ENCODE assay signal across 17 cellular contexts in the genomic region with DNA sequence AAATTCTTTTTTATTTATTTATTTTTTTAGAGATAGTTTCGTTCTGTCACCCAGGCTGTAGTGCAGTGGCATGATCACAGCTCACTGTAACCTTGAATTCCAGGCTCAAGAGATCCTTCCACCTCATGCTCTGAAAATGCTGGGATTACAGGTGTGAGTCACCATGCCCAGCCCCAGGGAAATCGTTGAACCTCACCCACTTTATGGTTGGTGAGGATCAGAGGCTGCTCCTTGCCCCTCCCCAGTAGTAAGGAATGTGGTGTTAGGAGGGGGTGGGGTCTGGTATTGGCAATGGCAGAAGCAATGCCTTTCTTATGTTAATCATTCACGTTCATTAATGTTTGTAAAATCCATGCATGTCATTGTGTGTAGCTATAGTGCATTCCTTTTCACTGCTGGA.
DNase-seq lines count a peak whose midpoint lies in the region; ATAC-seq, FAIRE-seq and TF ChIP-seq lines count a peak whose summit lies in the region.
"Had no signal": no experiment of that assay in that cellular context is flagged by ENCODE, and none has a peak within 500 bp of the region (broad histone marks: within the 10 kb centered on the region; RNA-seq: fewer than 3 reads in every experiment).

No MANE protein-coding gene starts in this region.

- intact Hi-C loops in colonic mucosa (cut with DNase I) (no loop called here), HepG2 (cut with micrococcal nuclease; ENCODE audit: unreplicated experiment) (loop anchor here (2.0 kb wide), 1 partner anchor 162 kb away; the partner anchor contains the start of gene SUCLG1)

- H2AFZ ChIP-seq in HepG2 (ENCODE audit: low read length): no peak overlapping the region

- WGBS in HepG2 (ENCODE audit: low lambda C conversion rate): 51% methylated on average over 3 of the region's 3 CpGs

- H3K4me3 ChIP-seq in colonic mucosa: no peak overlapping the region
- no peak overlapping the region for H3K4me3 ChIP-seq in HepG2 (replicated peaks in 1 of 3; ENCODE audit: insufficient read depth in 1 of 3, low read depth in 2 of 3, low read length in 3 of 3)
- H3K4me3 ChIP-seq: right lobe of liver had no signal

- POLR2A ChIA-PET in HepG2 (lab: Yijun Ruan, JAX): interaction anchor here (1.0 to 1.1 kb wide), 2 partner anchors 9 to 53 kb away, joined by 3 read pairs; no protein-coding TSS in a partner anchor

- no peaks in the 10 kb centered on the region for H4K20me1 ChIP-seq in HepG2 (ENCODE audit: insufficient read depth, low read length)

- TF ChIP-seq RAD21 in HepG2 (CRISPR knock-in tag; IDR thresholded peaks at IDR 0.05): peak; percentile 45; the same call in 1 of the 2 replicates

- TF ChIP-seq POLR2A in HepG2 (IDR thresholded peaks at IDR 0.05; ENCODE audit: insufficient read depth in 1 of 2, low read depth in 2 of 2, low read length in 2 of 2) (no peak), erythroblast (IDR thresholded peaks at IDR 0.05; ENCODE audit: low read length) (no peak)

- no peaks in the 10 kb centered on the region for H3K79me2 ChIP-seq in HepG2 (ENCODE audit: insufficient read depth, low read length)

- H3K36me3 ChIP-seq in colonic mucosa (no peaks in the 10 kb centered on the region), HepG2 (replicated peaks in 1 of 2; ENCODE audit: control insufficient read depth in 1 of 2, insufficient read depth in 2 of 2, low read length in 2 of 2) (no peaks in the 10 kb centered on the region)
- H3K36me3 ChIP-seq: right lobe of liver had no signal

- CTCF ChIA-PET in HepG2 (lab: Yijun Ruan, JAX; ENCODE audit: low intra/inter-chr PET ratio, low total read pairs): no interaction called here

- no peaks in the 10 kb centered on the region for H3K9me3 Mint-ChIP-seq in activated naive CD4-positive, alpha-beta T cell treated with anti-CD3 and anti-CD28 coated beads, Interleukin-2, amount 50 U/mL, for 72 hours
- H3K9me3 Mint-ChIP-seq: dendritic cell treated with granulocyte-macrophage colony-stimulating factor and Interleukin-4, amounts not matched to agents 40 ng/mL and 50 ng/mL, for 4 days; neural crest cell had no signal

- no TSS peak for BruUV-seq in HepG2 (replicated peaks; lab: Mats Ljungman, UMichigan)

- no peak overlapping the region for H3K27ac Mint-ChIP-seq in activated naive CD4-positive, alpha-beta T cell treated with anti-CD3 and anti-CD28 coated beads, Interleukin-2, amount 50 U/mL, for 72 hours
- H3K27ac Mint-ChIP-seq: dendritic cell treated with granulocyte-macrophage colony-stimulating factor and Interleukin-4, amounts not matched to agents 40 ng/mL and 50 ng/mL, for 4 days had no signal

- ATAC-seq in HepG2: peak; percentile 33
- no peak for ATAC-seq in activated naive CD4-positive, alpha-beta T cell treated with anti-CD3 and anti-CD28 coated beads, Interleukin-2, amount 50 U/mL, for 72 hours

- H3K27ac ChIP-seq in colonic mucosa (peak overlapping the region; percentile 50), HepG2 (ENCODE audit: extremely low read length, insufficient read depth, low read length) (peak overlapping the region; percentile 43)
- H3K27ac ChIP-seq: right lobe of liver, VCaP had no signal

- H3K9me3 ChIP-seq in colonic mucosa: no peaks in the 10 kb centered on the region
- no peaks in the 10 kb centered on the region for H3K9me3 ChIP-seq in HepG2 (ENCODE audit: low read length)
- H3K9me3 ChIP-seq: right lobe of liver had no signal

- H3K4me2 ChIP-seq in HepG2 (ENCODE audit: low read depth, low read length): no peak overlapping the region

- H3K4me1 ChIP-seq in colonic mucosa: no peaks in the 10 kb centered on the region
- H3K4me1 ChIP-seq in HepG2 (ENCODE audit: insufficient read depth, low read length): peaks cover 99% of the 10 kb centered on the region

- in situ Hi-C loops in HepG2 (cut with HindIII; ENCODE audit: extremely low pct_ligation_motif_present, low pct_unique_long_range_greater_than_20kb): no loop called here

- no peaks in the 10 kb centered on the region for H3K36me3 Mint-ChIP-seq in activated naive CD4-positive, alpha-beta T cell treated with anti-CD3 and anti-CD28 coated beads, Interleukin-2, amount 50 U/mL, for 72 hours

- peak; percentile 57 to 64; a peak in 2 of 4 replicates for TF ChIP-seq EP300 in HepG2 (IDR thresholded peaks at IDR 0.05; ENCODE audit: low read depth in 2 of 2, low read length in 2 of 2)
- peak; percentile 81; the same call in 1 of the 2 replicates for TF ChIP-seq EP300 in HepG2 (CRISPR knock-in tag; IDR thresholded peaks at IDR 0.05; ENCODE audit: borderline replicate concordance)

- no peak for FAIRE-seq in HepG2 (lab: Jason Lieb, UNC)
- FAIRE-seq: D721Med, GM18507 had no signal

- DNase-seq in DMS53 (lab: John Stamatoyannopoulos, UW) (peak; percentile 29), LoVo (ENCODE audit: low spot score) (peak; percentile 85), colonic mucosa (peak; percentile 74), HepG2 (ENCODE audit: low spot score) (peak; percentile 88), pons (ENCODE audit: low spot score) (no peak), erythroblast (lab: John Stamatoyannopoulos, UW) (no peak), NCI-H345 (lab: John Stamatoyannopoulos, UW) (no peak)
- no peak for DNase-seq in activated naive CD4-positive, alpha-beta T cell treated with anti-CD3 and anti-CD28 coated beads, Interleukin-2, amount 50 U/mL, for 72 hours (ENCODE audit: low spot score in 2 of 2)
- DNase-seq: aorta; NCI-H2171; right lobe of liver; stimulated activated CD4-positive, alpha-beta T cell treated with anti-CD3 and anti-CD28 coated beads, Interleukin-4, amount 100 ng/mL, for 1 hour had no signal

- TF ChIP-seq CTCF in colonic mucosa (IDR thresholded peaks at IDR 0.05) (no peak), HepG2 (CRISPR knock-in tag; IDR thresholded peaks at IDR 0.05) (no peak)

- no peak overlapping the region for H3K9ac ChIP-seq in colonic mucosa (ENCODE audit: low read depth in 2 of 2, low read length in 2 of 2)
- no peak overlapping the region for H3K9ac ChIP-seq in HepG2 (ENCODE audit: insufficient read depth, low read depth, low read length)

- H3K27me3 ChIP-seq in colonic mucosa (no peaks in the 10 kb centered on the region), HepG2 (ENCODE audit: control insufficient read depth in 1 of 2, insufficient read depth in 2 of 2, low read length in 2 of 2) (no peaks in the 10 kb centered on the region)
- H3K27me3 ChIP-seq: right lobe of liver had no signal

TF ChIP-seq in HepG2, 621 proteins besides CTCF, POLR2A, EP300 and RAD21 (continues in another document):
- TF ChIP-seq, protein P1, sequence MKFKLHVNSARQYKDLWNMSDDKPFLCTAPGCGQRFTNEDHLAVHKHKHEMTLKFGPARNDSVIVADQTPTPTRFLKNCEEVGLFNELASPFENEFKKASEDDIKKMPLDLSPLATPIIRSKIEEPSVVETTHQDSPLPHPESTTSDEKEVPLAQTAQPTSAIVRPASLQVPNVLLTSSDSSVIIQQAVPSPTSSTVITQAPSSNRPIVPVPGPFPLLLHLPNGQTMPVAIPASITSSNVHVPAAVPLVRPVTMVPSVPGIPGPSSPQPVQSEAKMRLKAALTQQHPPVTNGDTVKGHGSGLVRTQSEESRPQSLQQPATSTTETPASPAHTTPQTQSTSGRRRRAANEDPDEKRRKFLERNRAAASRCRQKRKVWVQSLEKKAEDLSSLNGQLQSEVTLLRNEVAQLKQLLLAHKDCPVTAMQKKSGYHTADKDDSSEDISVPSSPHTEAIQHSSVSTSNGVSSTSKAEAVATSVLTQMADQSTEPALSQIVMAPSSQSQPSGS (CRISPR knock-in tag; IDR thresholded peaks at IDR 0.05): no peak
- TF ChIP-seq, protein P2, sequence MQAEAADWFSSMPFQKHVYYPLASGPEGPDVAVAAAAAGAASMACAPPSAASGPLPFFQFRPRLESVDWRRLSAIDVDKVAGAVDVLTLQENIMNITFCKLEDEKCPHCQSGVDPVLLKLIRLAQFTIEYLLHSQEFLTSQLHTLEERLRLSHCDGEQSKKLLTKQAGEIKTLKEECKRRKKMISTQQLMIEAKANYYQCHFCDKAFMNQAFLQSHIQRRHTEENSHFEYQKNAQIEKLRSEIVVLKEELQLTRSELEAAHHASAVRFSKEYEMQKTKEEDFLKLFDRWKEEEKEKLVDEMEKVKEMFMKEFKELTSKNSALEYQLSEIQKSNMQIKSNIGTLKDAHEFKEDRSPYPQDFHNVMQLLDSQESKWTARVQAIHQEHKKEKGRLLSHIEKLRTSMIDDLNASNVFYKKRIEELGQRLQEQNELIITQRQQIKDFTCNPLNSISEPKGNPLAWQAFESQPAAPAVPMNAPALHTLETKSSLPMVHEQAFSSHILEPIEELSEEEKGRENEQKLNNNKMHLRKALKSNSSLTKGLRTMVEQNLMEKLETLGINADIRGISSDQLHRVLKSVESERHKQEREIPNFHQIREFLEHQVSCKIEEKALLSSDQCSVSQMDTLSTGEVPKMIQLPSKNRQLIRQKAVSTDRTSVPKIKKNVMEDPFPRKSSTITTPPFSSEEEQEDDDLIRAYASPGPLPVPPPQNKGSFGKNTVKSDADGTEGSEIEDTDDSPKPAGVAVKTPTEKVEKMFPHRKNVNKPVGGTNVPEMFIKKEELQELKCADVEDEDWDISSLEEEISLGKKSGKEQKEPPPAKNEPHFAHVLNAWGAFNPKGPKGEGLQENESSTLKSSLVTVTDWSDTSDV (CRISPR knock-in tag; IDR thresholded peaks at IDR 0.05): no peak
- no peak for TF ChIP-seq KAT2B (IDR thresholded peaks at IDR 0.05; ENCODE audit: borderline replicate concordance, low read depth, low read length)
- peak; percentile 31; the same call in 1 of the 2 replicates for TF ChIP-seq HNF4A (CRISPR knock-in tag; IDR thresholded peaks at IDR 0.05)
- TF ChIP-seq HOXD1 (CRISPR knock-in tag; IDR thresholded peaks at IDR 0.05): no peak
- 0 out of 2 replicates have a peak, but pooled peaks have one; percentile 0 for TF ChIP-seq ZNF775 (CRISPR knock-in tag; IDR thresholded peaks at IDR 0.05; ENCODE audit: borderline replicate concordance)
- TF ChIP-seq MTA1 (CRISPR knock-in tag; IDR thresholded peaks at IDR 0.05; ENCODE audit: borderline replicate concordance): no peak
- no peak for TF ChIP-seq NR3C1 (CRISPR knock-in tag; IDR thresholded peaks at IDR 0.05)
- TF ChIP-seq, protein P3, sequence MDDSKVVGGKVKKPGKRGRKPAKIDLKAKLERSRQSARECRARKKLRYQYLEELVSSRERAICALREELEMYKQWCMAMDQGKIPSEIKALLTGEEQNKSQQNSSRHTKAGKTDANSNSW (CRISPR knock-in tag; IDR thresholded peaks at IDR 0.05; ENCODE audit: borderline replicate concordance): no peak
- TF ChIP-seq, protein P4, sequence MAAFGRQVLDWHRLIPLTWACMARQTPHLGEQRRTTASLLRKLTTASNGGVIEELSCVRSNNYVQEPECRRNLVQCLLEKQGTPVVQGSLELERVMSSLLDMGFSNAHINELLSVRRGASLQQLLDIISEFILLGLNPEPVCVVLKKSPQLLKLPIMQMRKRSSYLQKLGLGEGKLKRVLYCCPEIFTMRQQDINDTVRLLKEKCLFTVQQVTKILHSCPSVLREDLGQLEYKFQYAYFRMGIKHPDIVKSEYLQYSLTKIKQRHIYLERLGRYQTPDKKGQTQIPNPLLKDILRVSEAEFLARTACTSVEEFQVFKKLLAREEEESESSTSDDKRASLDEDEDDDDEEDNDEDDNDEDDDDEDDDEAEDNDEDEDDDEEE (CRISPR knock-in tag; IDR thresholded peaks at IDR 0.05): no peak
- no peak for TF ChIP-seq CHCHD3 (CRISPR knock-in tag; IDR thresholded peaks at IDR 0.05)
- 0 out of 2 replicates have a peak, but pooled peaks have one; percentile 67 for TF ChIP-seq DNMT3B (CRISPR knock-in tag; conservative IDR thresholded peaks at IDR 0.05)

Comparison
In these comparisons a context has a peak if more than half of its experiments do, and no peak if none do; other contexts are left out.
1. DNase-seq: peak in DMS53 (single experiment), LoVo (single experiment), colonic mucosa (single experiment) and HepG2 (single experiment); none in pons (single experiment), erythroblast (0 of 2), activated naive CD4-positive, alpha-beta T cell treated with anti-CD3 and anti-CD28 coated beads, Interleukin-2, amount 50 U/mL, for 72 hours (0 of 2) and NCI-H345 (single experiment).